1 cellular context compared by ENCODE assay signal in genomic region chr4:96260071-96260682, GRCh38.
TF ChIP-seq lines count a peak whose summit lies in the region.

No MANE protein-coding gene starts in this region.

TF ChIP-seq in H1, 55 proteins besides CTCF, POLR2A, EP300 and RAD21:
- TF ChIP-seq ATF3 (IDR thresholded peaks at IDR 0.05; ENCODE audit: insufficient read depth, low read depth, low read length) (no peak), FOSL1 (IDR thresholded peaks at IDR 0.05; ENCODE audit: insufficient read depth, low read depth, low read length) (no peak), SIX5 (IDR thresholded peaks at IDR 0.05; ENCODE audit: low read depth, low read length) (no peak), TEAD4 (IDR thresholded peaks at IDR 0.05; ENCODE audit: low read depth, low read length) (no peak), USF2 (IDR thresholded peaks at IDR 0.05; ENCODE audit: low read length) (no peak), SP2 (IDR thresholded peaks at IDR 0.05; ENCODE audit: low read length) (no peak), CBX8 (IDR thresholded peaks at IDR 0.05; ENCODE audit: borderline replicate concordance, low read depth, low read length) (no peak)
